In the genomic region with DNA sequence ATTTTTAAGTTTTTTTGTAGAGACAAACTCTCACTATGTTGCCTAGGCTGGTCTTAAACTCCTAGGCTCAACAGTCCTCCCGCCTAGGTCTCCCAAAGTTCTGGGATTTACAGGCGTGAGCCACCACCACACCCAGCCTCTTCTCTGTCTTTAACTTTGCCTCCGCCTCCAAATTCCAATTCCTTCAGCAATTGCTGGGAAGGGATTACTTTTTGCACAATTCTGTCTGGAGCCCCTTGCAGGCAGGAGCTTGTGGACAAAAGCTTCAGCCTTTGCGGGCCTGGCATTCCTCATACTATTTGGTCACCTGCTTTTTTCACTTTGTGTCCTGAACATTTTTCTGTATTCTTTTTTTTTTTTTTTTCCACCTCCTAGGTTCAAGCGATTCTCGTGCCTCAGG, we compare ENCODE assay signal across 10 cellular contexts. TPM values are rescaled to one million over a fixed set of nuclear protein-coding genes. Genes with fewer than 3 reads are reported as not detected.
DNase-seq lines count a peak whose midpoint lies in the region; ATAC-seq and TF ChIP-seq lines count a peak whose summit lies in the region.
"Had no signal": no experiment of that assay in that cellular context is flagged by ENCODE, and none has a peak within 500 bp of the region (broad histone marks: within the 10 kb centered on the region; RNA-seq: fewer than 3 reads in every experiment).

No MANE protein-coding gene starts in this region.

- H3K27me3 Mint-ChIP-seq in T-helper 1 cell treated with Interleukin-12 subunit alpha and Interleukin-12 subunit beta and Interleukin-4 antibody, amounts not matched to agents 30 μg/mL and 1 μg/mL, for 36 hours (ENCODE audit: low read depth): no peaks in the 10 kb centered on the region
- H3K27me3 Mint-ChIP-seq in activated B cell treated with CpG ODN at 0.5 μM for 24 hours: no peaks in the 10 kb centered on the region

- POLR2A ChIA-PET in activated B cell treated with CpG ODN at 0.5 μM for 24 hours (lab: Charles Lee): interaction anchor here (1.4 to 6.9 kb wide), 3 partner anchors 10 to 28 kb away, joined by 3 to 122 read pairs (median 30); no protein-coding TSS in a partner anchor

- H3K36me3 Mint-ChIP-seq in T-helper 1 cell treated with Interleukin-12 subunit alpha and Interleukin-12 subunit beta and Interleukin-4 antibody, amounts not matched to agents 30 μg/mL and 1 μg/mL, for 36 hours (ENCODE audit: low read depth): peaks cover 21% of the 10 kb centered on the region
- H3K36me3 Mint-ChIP-seq in activated B cell treated with CpG ODN at 0.5 μM for 24 hours (ENCODE audit: low read depth): peaks cover 13% of the 10 kb centered on the region

- H4K20me1 ChIP-seq in smooth muscle cell (ENCODE audit: low read depth): peaks cover 40% of the 10 kb centered on the region

- H3K9me3 ChIP-seq in smooth muscle cell (replicated peaks; ENCODE audit: low read depth): no peaks in the 10 kb centered on the region
- no peaks in the 10 kb centered on the region for H3K9me3 ChIP-seq in adrenal gland (replicated peaks in 1 of 3)

- CTCF ChIA-PET in activated B cell treated with CpG ODN at 0.5 μM for 24 hours (lab: Charles Lee): no interaction called here

- no peak for DNase-seq in T-helper 1 cell
- DNase-seq in activated B cell treated with CpG ODN at 0.5 μM for 24 hours: no peak
- DNase-seq in fibroblast of villous mesenchyme (ENCODE audit: low read depth): peak; percentile 87
- no peak for DNase-seq in smooth muscle cell (lab: John Stamatoyannopoulos, UW; ENCODE audit: unreplicated experiment)
- no peak for DNase-seq in adrenal gland
- DNase-seq in inferior parietal cortex (ENCODE audit: extremely low spot score): no peak
- DNase-seq in NCI-H2171 (lab: John Stamatoyannopoulos, UW): no peak
- DNase-seq: SHP77 treated with DMSO at 0.1 percent for 48 hours had no signal

- H3K27ac ChIP-seq in smooth muscle cell (ENCODE audit: low read depth) (peak overlapping the region; percentile 81), adrenal gland (no peak overlapping the region)
- H3K27ac ChIP-seq: 22Rv1 had no signal

- peaks cover 75% of the 10 kb centered on the region for H3K4me1 Mint-ChIP-seq in T-helper 1 cell treated with Interleukin-12 subunit alpha and Interleukin-12 subunit beta and Interleukin-4 antibody, amounts not matched to agents 30 μg/mL and 1 μg/mL, for 36 hours (ENCODE audit: low read depth)
- peaks cover 91% of the 10 kb centered on the region for H3K4me1 Mint-ChIP-seq in activated B cell treated with CpG ODN at 0.5 μM for 24 hours

- no peaks in the 10 kb centered on the region for H3K9me3 Mint-ChIP-seq in T-helper 1 cell treated with Interleukin-12 subunit alpha and Interleukin-12 subunit beta and Interleukin-4 antibody, amounts not matched to agents 30 μg/mL and 1 μg/mL, for 36 hours
- H3K9me3 Mint-ChIP-seq in activated B cell treated with CpG ODN at 0.5 μM for 24 hours: no peaks in the 10 kb centered on the region

- peak overlapping the region; percentile 75 for H3K4me3 Mint-ChIP-seq in T-helper 1 cell treated with Interleukin-12 subunit alpha and Interleukin-12 subunit beta and Interleukin-4 antibody, amounts not matched to agents 30 μg/mL and 1 μg/mL, for 36 hours
- H3K4me3 Mint-ChIP-seq in activated B cell treated with CpG ODN at 0.5 μM for 24 hours: peak overlapping the region; percentile 73

- intact Hi-C loops in activated B cell treated with CpG ODN at 0.5 μM for 24 hours (cut with micrococcal nuclease): no loop called here
- intact Hi-C loops in adrenal gland (cut with DNase I): no loop called here

- TF ChIP-seq POLR2A in adrenal gland (IDR thresholded peaks at IDR 0.05): no peak

- no peak for TF ChIP-seq CTCF in activated B cell treated with CpG ODN at 0.5 μM for 24 hours (IDR thresholded peaks at IDR 0.05)
- TF ChIP-seq CTCF in fibroblast of villous mesenchyme (IDR thresholded peaks at IDR 0.05; ENCODE audit: insufficient read depth, low read depth, low read length): no peak
- no peak for TF ChIP-seq CTCF in smooth muscle cell (IDR thresholded peaks at IDR 0.05; ENCODE audit: borderline replicate concordance, insufficient read depth, poor library complexity, severe bottlenecking)
- no peak for TF ChIP-seq CTCF in adrenal gland (IDR thresholded peaks at IDR 0.05)

- no peak overlapping the region for H2AFZ ChIP-seq in smooth muscle cell (ENCODE audit: low read depth)

- H3K27me3 ChIP-seq in smooth muscle cell (ENCODE audit: low read depth) (no peaks in the 10 kb centered on the region), adrenal gland (no peaks in the 10 kb centered on the region)

- H3K4me2 ChIP-seq in smooth muscle cell: peak overlapping the region; percentile 22

- ATAC-seq in activated B cell treated with CpG ODN at 0.5 μM for 24 hours (ENCODE audit: low read depth): no peak

- no peak overlapping the region for H3K9ac ChIP-seq in smooth muscle cell (ENCODE audit: low read depth)

- H3F3A ChIP-seq in smooth muscle cell (ENCODE audit: low read depth): peaks cover 13% of the 10 kb centered on the region

- WGBS in smooth muscle cell (ENCODE audit: low lambda C conversion rate): 53% methylated on average over 6 of the region's 6 CpGs
- WGBS in adrenal gland, 4 donors: 83 to 91% (median 86%) methylated on average over 6 of the region's 6 CpGs

- H3K4me3 ChIP-seq in fibroblast of villous mesenchyme (ENCODE audit: low read depth, low read length) (no peak overlapping the region), smooth muscle cell (no peak overlapping the region), adrenal gland (no peak overlapping the region)

- H3K36me3 ChIP-seq in smooth muscle cell (ENCODE audit: low read depth) (no peaks in the 10 kb centered on the region), adrenal gland (replicated peaks in 1 of 2) (no peaks in the 10 kb centered on the region)

- H3K79me2 ChIP-seq in smooth muscle cell (ENCODE audit: low read depth): peaks cover 31% of the 10 kb centered on the region

- H3K4me1 ChIP-seq in smooth muscle cell (ENCODE audit: low read depth) (peaks cover 15% of the 10 kb centered on the region), adrenal gland (replicated peaks in 1 of 2) (peaks cover 22 to 91% of the 10 kb centered on the region in 2 donors)

- H3K27ac Mint-ChIP-seq in T-helper 1 cell treated with Interleukin-12 subunit alpha and Interleukin-12 subunit beta and Interleukin-4 antibody, amounts not matched to agents 30 μg/mL and 1 μg/mL, for 36 hours: peak overlapping the region; percentile 93
- H3K27ac Mint-ChIP-seq in activated B cell treated with CpG ODN at 0.5 μM for 24 hours: peak overlapping the region; percentile 65

RNA-seq across cellular contexts. Expression of gene SH2B3, which starts 26.0 kb away (rescaled TPM):
- total RNA-seq in activated B cell treated with CpG ODN at 0.5 μM for 24 hours (46.7 and 50.7 TPM in 2 replicates), fibroblast of villous mesenchyme (42.7 and 60.2 TPM in 2 replicates), smooth muscle cell (5.2 and 6.1 TPM in 2 replicates), adrenal gland (10 to 100 TPM; 26.1 to 70.3 (median 44.6) TPM)
- polyA plus RNA-seq in smooth muscle cell (3.7 and 4.7 TPM in 2 replicates), adrenal gland (10 to 100 TPM in 1 of 3 donors, 1 to 10 TPM in 2; 5.8 to 14.5 (median 9.3) TPM)
